8 cellular contexts compared by ENCODE assay signal in the genomic region with DNA sequence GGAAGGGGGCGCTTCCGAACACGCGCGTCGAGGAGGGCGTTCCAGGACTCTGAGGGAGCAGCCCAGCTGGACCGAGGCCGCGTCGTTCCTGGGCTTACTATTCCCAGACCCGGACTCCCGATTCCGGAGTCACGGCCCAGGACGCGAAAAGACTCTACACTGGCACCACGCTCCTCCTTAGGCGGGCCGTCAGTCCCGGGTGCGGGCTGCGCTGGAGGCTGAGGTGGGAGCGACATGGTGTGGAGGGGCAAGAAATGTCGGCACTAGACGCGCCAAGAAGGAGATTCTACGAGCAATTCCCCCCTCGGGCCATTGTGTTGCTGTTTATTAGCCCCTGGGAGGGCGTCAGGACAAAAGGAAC. TPM values are rescaled to one million over a fixed set of nuclear protein-coding genes. Genes with fewer than 3 reads are reported as not detected.
DNase-seq lines count a peak whose midpoint lies in the region; ATAC-seq and TF ChIP-seq lines count a peak whose summit lies in the region.

No MANE protein-coding gene starts in this region.

- TF ChIP-seq CTCF in choroid plexus epithelial cell (conservative IDR thresholded peaks at IDR 0.05; ENCODE audit: low read depth, low read length) = no peak

- no peak overlapping the region for H4K8ac ChIP-seq in mesendoderm (ENCODE audit: low read depth, low read length)

- peak; percentile 56 for DNase-seq in D341Med (ENCODE audit: low spot score)
- DNase-seq in HuH-7.5 (ENCODE audit: low spot score) = peak; percentile 5
- no peak for DNase-seq in choroid plexus epithelial cell (ENCODE audit: low read depth)
- peak; percentile 51 for DNase-seq in mesendoderm
- DNase-seq in NCI-H774 (lab: John Stamatoyannopoulos, UW) = no peak
- DNase-seq in NCI-H2171 treated with DMSO at 0.1 percent for 48 hours (lab: John Stamatoyannopoulos, UW) = no peak

- peak; percentile 30 for ATAC-seq in GM21526 (IDR thresholded peaks at IDR 0.05; ENCODE audit: low FRiP score, unreplicated experiment)

- H3K4me1 ChIP-seq in mesendoderm (ENCODE audit: control insufficient read depth, low read depth, low read length) = no peaks in the 10 kb centered on the region
- H3K4me1 ChIP-seq in urinary bladder (ENCODE audit: insufficient read depth) = no peaks in the 10 kb centered on the region

- H2BK15ac ChIP-seq in mesendoderm (replicated peaks; ENCODE audit: low read depth) = no peak overlapping the region

- H3K4me3 ChIP-seq in choroid plexus epithelial cell (ENCODE audit: low read depth, low read length) (peak overlapping the region; percentile 65), mesendoderm (ENCODE audit: low read length) (no peak overlapping the region), urinary bladder (ENCODE audit: low read depth, low read length) (peak overlapping the region; percentile 56)

- H3K4ac ChIP-seq in mesendoderm (ENCODE audit: low read depth, low read length) = no peak overlapping the region

- H2BK5ac ChIP-seq in mesendoderm (ENCODE audit: low read length) = no peak overlapping the region

- H2AK5ac ChIP-seq in mesendoderm (ENCODE audit: low read length) = no peak overlapping the region

- H3K27ac ChIP-seq in mesendoderm (ENCODE audit: low read depth, low read length) (no peak overlapping the region), urinary bladder (ENCODE audit: low read depth) (no peak overlapping the region)

- no peak overlapping the region for H3K23ac ChIP-seq in mesendoderm (ENCODE audit: low read length)

- no peaks in the 10 kb centered on the region for H3K36me3 ChIP-seq in mesendoderm (ENCODE audit: control insufficient read depth, insufficient read depth, low read length)
- no peaks in the 10 kb centered on the region for H3K36me3 ChIP-seq in urinary bladder (ENCODE audit: insufficient read depth)

- H3K4me2 ChIP-seq in mesendoderm (ENCODE audit: low read length) = peak overlapping the region; percentile 87

- WGBS in mesendoderm (ENCODE audit: extremely low coverage, insufficient coverage, low lambda C conversion rate) = no CpG with 5 or more reads among the region's 30 CpGs
- under 1% methylated on average over 30 of the region's 30 CpGs for WGBS in urinary bladder

- no peak overlapping the region for H2BK120ac ChIP-seq in mesendoderm (ENCODE audit: low read depth, low read length)

- H3K79me1 ChIP-seq in mesendoderm (ENCODE audit: low read length) = no peaks in the 10 kb centered on the region

- peaks cover 6% of the 10 kb centered on the region for H3K27me3 ChIP-seq in mesendoderm (ENCODE audit: insufficient read depth, low read length, poor library complexity)

- no peak overlapping the region for H3K56ac ChIP-seq in mesendoderm (ENCODE audit: low read length)

- no peaks in the 10 kb centered on the region for H3K79me2 ChIP-seq in mesendoderm (ENCODE audit: control insufficient read depth, insufficient read depth, low read length)

- no peak overlapping the region for H4K5ac ChIP-seq in mesendoderm (ENCODE audit: low read length)

- H3K9ac ChIP-seq in mesendoderm (ENCODE audit: low read length) = no peak overlapping the region

- H3K18ac ChIP-seq in mesendoderm (ENCODE audit: low read length) = no peak overlapping the region

RNA-seq across cellular contexts. Expression of a gene that starts 0.6 kb away (rescaled TPM):
- 0.28 TPM for polyA plus RNA-seq in mesendoderm (2013, experiment 1 of 2)
- 0.20 TPM for polyA plus RNA-seq in mesendoderm (2013, experiment 2 of 2)
- 1.9 TPM for total RNA-seq in urinary bladder
- polyA plus RNA-seq in urinary bladder = 2.4 TPM

RNA-seq across cellular contexts. Expression of a gene that starts 26.9 kb away (rescaled TPM):
- polyA plus RNA-seq in mesendoderm (2013, experiment 1 of 2) = 0.15 TPM
- polyA plus RNA-seq in mesendoderm (2013, experiment 2 of 2) = 0.11 TPM
- total RNA-seq in urinary bladder = 2.4 TPM
- 4.3 TPM for polyA plus RNA-seq in urinary bladder

Comparison
In these comparisons a context has a peak if more than half of its experiments do, and no peak if none do; other contexts are left out.
1. DNase-seq: peak in D341Med (single experiment), HuH-7.5 (single experiment) and mesendoderm (single experiment); none in choroid plexus epithelial cell (single experiment), NCI-H774 (single experiment) and NCI-H2171 treated with DMSO at 0.1 percent for 48 hours (single experiment).